In the genomic region with DNA sequence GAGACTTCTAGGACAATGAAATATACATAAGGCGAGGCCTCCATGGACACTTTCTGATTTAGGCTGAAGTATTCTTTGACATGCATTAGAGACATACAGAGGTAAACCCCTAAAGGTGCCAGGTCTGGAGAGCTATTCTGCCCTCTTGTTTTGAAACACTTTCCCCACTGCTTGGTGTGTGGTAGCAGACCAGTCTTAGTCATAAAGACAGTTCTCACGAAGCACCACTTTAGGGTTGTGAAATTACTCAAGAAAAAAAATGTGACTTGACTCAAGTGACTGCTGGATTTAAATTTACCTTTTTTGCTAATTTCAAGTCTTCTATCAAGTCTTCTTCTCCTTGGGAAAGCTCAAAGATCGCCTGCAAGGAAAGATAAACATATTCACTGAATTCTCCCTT, we compare ENCODE assay signal across 9 cellular contexts. TPM values are rescaled to one million over a fixed set of nuclear protein-coding genes. Genes with fewer than 3 reads are reported as not detected.
A peak's percentile ranks its signal among the peaks of the same experiment; 100 is the strongest.
DNase-seq lines count a peak whose midpoint lies in the region; ATAC-seq, FAIRE-seq and TF ChIP-seq lines count a peak whose summit lies in the region.
"Had no signal": no experiment of that assay in that cellular context is flagged by ENCODE, and none has a peak within 500 bp of the region (broad histone marks: within the 10 kb centered on the region; RNA-seq: fewer than 3 reads in every experiment).

No MANE protein-coding gene starts in this region.

- peaks cover 4% of the 10 kb centered on the region for H3K9me3 Mint-ChIP-seq in T-helper 2 cell treated with Interferon-gamma antibody and Interleukin-4, amounts not matched to agents 5 μg/mL and 100 μg/mL, for 36 hours

- H3K4me1 ChIP-seq in body of pancreas, result peaks cover 75% of the 10 kb centered on the region

- peaks cover 0 to 5% of the 10 kb centered on the region in 2 donors for H3K36me3 ChIP-seq in body of pancreas (replicated peaks in 1 of 2; ENCODE audit: insufficient read depth in 1 of 2, low read depth in 2 of 2)

- H3K4me1 Mint-ChIP-seq in T-helper 2 cell treated with Interferon-gamma antibody and Interleukin-4, amounts not matched to agents 5 μg/mL and 100 μg/mL, for 36 hours (ENCODE audit: low read depth), result peaks cover 57% of the 10 kb centered on the region

- H3K27me3 ChIP-seq in body of pancreas, result no peaks in the 10 kb centered on the region

- peak overlapping the region; percentile 85 for H3K27ac Mint-ChIP-seq in T-helper 2 cell treated with Interferon-gamma antibody and Interleukin-4, amounts not matched to agents 5 μg/mL and 100 μg/mL, for 36 hours

- ATAC-seq in GM18868 (IDR thresholded peaks at IDR 0.05; ENCODE audit: unreplicated experiment), result peak; percentile 92
- peak; percentile 92 for ATAC-seq in HG02759 (IDR thresholded peaks at IDR 0.05; ENCODE audit: unreplicated experiment)
- no peak for ATAC-seq in body of pancreas

- peak overlapping the region in 1 of 4 donors; percentile 69 for H3K27ac ChIP-seq in body of pancreas

- no peaks in the 10 kb centered on the region for H3K9me3 ChIP-seq in body of pancreas

- no peak for FAIRE-seq in RCC 7860 (lab: Jason Lieb, UNC)
- FAIRE-seq: endometrium had no signal

- peak overlapping the region; percentile 59 for H3K4me3 Mint-ChIP-seq in T-helper 2 cell treated with Interferon-gamma antibody and Interleukin-4, amounts not matched to agents 5 μg/mL and 100 μg/mL, for 36 hours

- TF ChIP-seq POLR2A in body of pancreas (IDR thresholded peaks at IDR 0.05), result no peak

- WGBS in body of pancreas, 2 donors, result 50 to 60% methylated on average over 3 of the region's 3 CpGs

- H3K4me3 ChIP-seq in body of pancreas, result no peak overlapping the region

- no peak for TF ChIP-seq CTCF in body of pancreas (IDR thresholded peaks at IDR 0.05)

- H3K36me3 Mint-ChIP-seq in T-helper 2 cell treated with Interferon-gamma antibody and Interleukin-4, amounts not matched to agents 5 μg/mL and 100 μg/mL, for 36 hours (ENCODE audit: low read depth), result peaks cover 78% of the 10 kb centered on the region

- DNase-seq in T-helper 2 cell treated with Interferon-gamma antibody and Interleukin-4, amounts not matched to agents 5 μg/mL and 100 μg/mL, for 36 hours (ENCODE audit: low spot score), result peak; percentile 65
- peak; percentile 79 for DNase-seq in renal cortical epithelial cell (ENCODE audit: low read depth)
- DNase-seq in RCC 7860 (ENCODE audit: low spot score), result no peak
- DNase-seq in HT-29 (ENCODE audit: low spot score), result no peak
- no peak for DNase-seq in body of pancreas
- DNase-seq in H4 (ENCODE audit: low spot score), result no peak

- H3K27me3 Mint-ChIP-seq in T-helper 2 cell treated with Interferon-gamma antibody and Interleukin-4, amounts not matched to agents 5 μg/mL and 100 μg/mL, for 36 hours (ENCODE audit: low read depth), result no peaks in the 10 kb centered on the region

- intact Hi-C loops in body of pancreas (cut with DNase I), result no loop called here

RNA-seq across cellular contexts. Expression of a gene that starts 48.5 kb away (rescaled TPM):
- total RNA-seq in renal cortical epithelial cell (12.0 and 36.7 TPM in 2 replicates), body of pancreas (10 to 100 TPM; 27.4 to 38.7 TPM)
- 10.9 and 13.7 TPM in 2 replicates for total RNA-seq in HT-29 (2014; rRNA removed; shearing (Covaris generic))
- 3.1 and 3.8 TPM in 2 replicates for total RNA-seq in H4 (2014; rRNA removed; shearing (Covaris generic))

Comparison
In these comparisons a context has a peak if more than half of its experiments do, and no peak if none do; other contexts are left out.
1. DNase-seq: peak in T-helper 2 cell treated with Interferon-gamma antibody and Interleukin-4, amounts not matched to agents 5 μg/mL and 100 μg/mL, for 36 hours (single experiment) and renal cortical epithelial cell (single experiment); none in RCC 7860 (single experiment), HT-29 (single experiment), body of pancreas (0 of 4) and H4 (single experiment).